ENCODE assay signal across 22 cellular contexts in the genomic region with DNA sequence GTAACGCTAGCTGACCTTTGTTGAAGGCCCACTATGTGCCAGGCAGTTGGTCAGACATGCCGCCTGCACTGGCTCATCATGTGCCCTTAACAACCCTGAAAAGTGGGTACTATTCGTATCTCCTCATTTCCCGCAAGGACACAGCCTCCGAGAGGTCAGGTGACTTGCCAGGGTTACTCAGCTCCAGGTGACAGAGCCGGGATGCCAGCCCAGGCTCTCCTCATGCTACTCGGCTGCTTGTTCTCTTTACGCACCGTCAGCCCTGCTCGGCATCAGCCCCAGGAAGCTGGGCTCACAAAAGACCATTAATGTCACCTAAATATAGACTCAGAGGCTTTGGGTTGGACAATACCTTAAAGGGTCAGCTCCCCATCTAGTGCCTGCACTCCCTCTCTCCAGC. TPM values are rescaled to one million over a fixed set of nuclear protein-coding genes. Genes with fewer than 3 reads are reported as not detected.
"Had no signal": no experiment of that assay in that cellular context is flagged by ENCODE, and none has a peak within 500 bp of the region (broad histone marks: within the 10 kb centered on the region; RNA-seq: fewer than 3 reads in every experiment).

No MANE protein-coding gene starts in this region.

- H3K27ac Mint-ChIP-seq: dendritic cell treated with granulocyte-macrophage colony-stimulating factor and Interleukin-4, amounts not matched to agents 40 ng/mL and 50 ng/mL, for 4 days; effector memory CD8-positive, alpha-beta T cell; memory B cell; natural killer cell treated with Interleukin-12 subunit alpha and Interleukin-12 subunit beta and Interleukin-15 and Interleukin-18, amount 100 ng/mL, for 72 hours; stimulated activated naive CD8-positive, alpha-beta T cell treated with anti-CD3 and anti-CD28 coated beads, Interleukin-15, Interleukin-2, amounts not matched to agents 100 ng/mL and 50 ng/mL, for 24 hours had no signal

- H3K4me3 Mint-ChIP-seq: dendritic cell treated with granulocyte-macrophage colony-stimulating factor and Interleukin-4, amounts not matched to agents 40 ng/mL and 50 ng/mL, for 4 days; effector memory CD8-positive, alpha-beta T cell; memory B cell; natural killer cell treated with Interleukin-12 subunit alpha and Interleukin-12 subunit beta and Interleukin-15 and Interleukin-18, amount 100 ng/mL, for 72 hours; stimulated activated effector memory CD8-positive, alpha-beta T cell treated with anti-CD3 and anti-CD28 coated beads, Interleukin-12 subunit alpha, Interleukin-12 subunit beta, amount 100 ng/mL, for 72 hours; stimulated activated naive CD8-positive, alpha-beta T cell treated with anti-CD3 and anti-CD28 coated beads, Interleukin-15, Interleukin-2, amounts not matched to agents 100 ng/mL and 50 ng/mL, for 24 hours had no signal

- ATAC-seq: effector memory CD8-positive, alpha-beta T cell; left cardiac atrium; lower lobe of right lung; natural killer cell treated with Interleukin-12 subunit alpha and Interleukin-12 subunit beta and Interleukin-15 and Interleukin-18, amount 100 ng/mL, for 72 hours; psoas muscle; right lobe of liver; stimulated activated effector memory CD8-positive, alpha-beta T cell treated with anti-CD3 and anti-CD28 coated beads, Interleukin-12 subunit alpha, Interleukin-12 subunit beta, amount 100 ng/mL, for 72 hours had no signal

- DNase-seq: effector memory CD8-positive, alpha-beta T cell; gastrocnemius medialis; heart right ventricle; hypothalamus; islet precursor cell; left cardiac atrium; left ventricle myocardium inferior; lower lobe of right lung; midbrain; retina; right lobe of liver; stimulated activated CD4-positive, alpha-beta T cell treated with anti-CD3 and anti-CD28 coated beads, Interleukin-4, amount 100 ng/mL, for 1 hour; stimulated activated CD8-positive, alpha-beta memory T cell treated with anti-CD3 and anti-CD28 coated beads, Interleukin-4, amount 100 ng/mL, for 48 hours had no signal

- H3K36me3 Mint-ChIP-seq: memory B cell; natural killer cell treated with Interleukin-12 subunit alpha and Interleukin-12 subunit beta and Interleukin-15 and Interleukin-18, amount 100 ng/mL, for 72 hours; stimulated activated effector memory CD8-positive, alpha-beta T cell treated with anti-CD3 and anti-CD28 coated beads, Interleukin-12 subunit alpha, Interleukin-12 subunit beta, amount 100 ng/mL, for 72 hours had no signal

- H3K9me3 Mint-ChIP-seq: dendritic cell treated with granulocyte-macrophage colony-stimulating factor and Interleukin-4, amounts not matched to agents 40 ng/mL and 50 ng/mL, for 4 days; effector memory CD8-positive, alpha-beta T cell; memory B cell; natural killer cell treated with Interleukin-12 subunit alpha and Interleukin-12 subunit beta and Interleukin-15 and Interleukin-18, amount 100 ng/mL, for 72 hours; stimulated activated effector memory CD8-positive, alpha-beta T cell treated with anti-CD3 and anti-CD28 coated beads, Interleukin-12 subunit alpha, Interleukin-12 subunit beta, amount 100 ng/mL, for 72 hours; stimulated activated naive CD8-positive, alpha-beta T cell treated with anti-CD3 and anti-CD28 coated beads, Interleukin-15, Interleukin-2, amounts not matched to agents 100 ng/mL and 50 ng/mL, for 24 hours had no signal

RNA-seq across cellular contexts. Expression of a gene that starts 29.0 kb away (rescaled TPM):
- total RNA-seq: esophagus muscularis mucosa; fibroblast of villous mesenchyme; gastrocnemius medialis; heart right ventricle; left ventricle myocardium inferior; natural killer cell treated with Interleukin-12 subunit alpha and Interleukin-12 subunit beta and Interleukin-15 and Interleukin-18, amount 100 ng/mL, for 72 hours; tibial nerve had no signal
